In genomic region chr14:71062581-71063303, GRCh38 we compare ENCODE assay signal across 28 cellular contexts.
DNase-seq lines count a peak whose midpoint lies in the region; ATAC-seq, FAIRE-seq and TF ChIP-seq lines count a peak whose summit lies in the region.
"Had no signal": no experiment of that assay in that cellular context is flagged by ENCODE, and none has a peak within 500 bp of the region (broad histone marks: within the 10 kb centered on the region; RNA-seq: fewer than 3 reads in every experiment).

No MANE protein-coding gene starts in this region.

- no peaks in the 10 kb centered on the region for H3K4me1 ChIP-seq in endothelial cell of umbilical vein (ENCODE audit: control insufficient read depth, extremely low read depth, insufficient read depth, low read length)
- no peaks in the 10 kb centered on the region for H3K4me1 ChIP-seq in left lung
- H3K4me1 ChIP-seq in right atrium auricular region: no peaks in the 10 kb centered on the region
- H3K4me1 ChIP-seq: gastrocnemius medialis, lower lobe of right lung, spleen, upper lobe of right lung had no signal

- H3K4me1 Mint-ChIP-seq in activated CD8-positive, alpha-beta T cell treated with anti-CD3 and anti-CD28 coated beads, Interleukin-2, amount 10 ng/mL, durations not matched to agents 7 days and 5 days (ENCODE audit: low read depth): no peaks in the 10 kb centered on the region

- no peak overlapping the region for H2AFZ ChIP-seq in endothelial cell of umbilical vein (ENCODE audit: low read depth, low read length)
- H2AFZ ChIP-seq: parathyroid adenoma had no signal

- dilution Hi-C loops in endothelial cell of umbilical vein (cut with MboI; ENCODE audit: extremely low pct_ligation_motif_present, low sequenced_read_pairs): no loop called here

- H3K27ac Mint-ChIP-seq in activated CD8-positive, alpha-beta T cell treated with anti-CD3 and anti-CD28 coated beads, Interleukin-2, amount 10 ng/mL, durations not matched to agents 7 days and 5 days: no peak overlapping the region

- FAIRE-seq in endothelial cell of umbilical vein (lab: Jason Lieb, UNC): no peak
- FAIRE-seq: GM19239 had no signal

- intact Hi-C loops in endothelial cell of umbilical vein (cut with micrococcal nuclease) (no loop called here), left lung (cut with DNase I) (no loop called here)

- DNase-seq in ELR (ENCODE audit: low read depth): peak; percentile 62
- DNase-seq in LNCaP clone FGC (ENCODE audit: low read depth): peak; percentile 79
- no peak for DNase-seq in endothelial cell of umbilical vein (ENCODE audit: low read depth, low spot score)
- peak; percentile 16 for DNase-seq in kidney tubule cell (ENCODE audit: low spot score)
- no peak for DNase-seq in left lung
- no peak for DNase-seq in right atrium auricular region (ENCODE audit: low spot score)
- DNase-seq in activated CD8-positive, alpha-beta T cell treated with anti-CD3 and anti-CD28 coated beads, Interleukin-2, amount 10 ng/mL, durations not matched to agents 7 days and 5 days: no peak
- no peak for DNase-seq in GM20000 (ENCODE audit: low spot score)
- DNase-seq: activated CD4-positive, alpha-beta T cell treated with anti-CD3 and anti-CD28 coated beads for 48 hours; activated T-cell treated with anti-CD3 and anti-CD28 coated beads, Interleukin-2, amount 50 U/mL, for 4 hours; gastrocnemius medialis; islet precursor cell; KG1; lower lobe of right lung; mucosa of descending colon; MV-4-11; NCI-H146; NCI-H510A treated with DMSO at 0.1 percent for 48 hours; right cardiac atrium; SIG-M5; spleen; stimulated activated CD4-positive, alpha-beta T cell treated with anti-CD3 and anti-CD28 coated beads, Interleukin-2, amount 100 ng/mL, for 48 hours; T-helper 9 cell; upper lobe of right lung; WERI-Rb-1 had no signal

- H3K27me3 ChIP-seq in endothelial cell of umbilical vein (ENCODE audit: control insufficient read depth in 2 of 2, insufficient read depth in 2 of 2, low read length in 2 of 2) (no peaks in the 10 kb centered on the region), left lung (no peaks in the 10 kb centered on the region), right atrium auricular region (no peaks in the 10 kb centered on the region)
- H3K27me3 ChIP-seq: gastrocnemius medialis, spleen, upper lobe of right lung had no signal

- no peaks in the 10 kb centered on the region for H3K9me1 ChIP-seq in endothelial cell of umbilical vein (replicated peaks; ENCODE audit: control insufficient read depth, extremely low read depth, insufficient read depth, low read length)

- no peaks in the 10 kb centered on the region for H3K79me2 ChIP-seq in endothelial cell of umbilical vein (ENCODE audit: control insufficient read depth, insufficient read depth, low read length)

- H3K27ac ChIP-seq in endothelial cell of umbilical vein (ENCODE audit: insufficient read depth, low read depth, low read length) (no peak overlapping the region), left lung (no peak overlapping the region), right atrium auricular region (no peak overlapping the region)
- H3K27ac ChIP-seq: gastrocnemius medialis, lower lobe of right lung, parathyroid adenoma, spleen, upper lobe of right lung, WERI-Rb-1 had no signal

- H3K4me3 Mint-ChIP-seq in activated CD8-positive, alpha-beta T cell treated with anti-CD3 and anti-CD28 coated beads, Interleukin-2, amount 10 ng/mL, durations not matched to agents 7 days and 5 days: no peak overlapping the region
- H3K4me3 Mint-ChIP-seq: activated T-cell treated with anti-CD3 and anti-CD28 coated beads, Interleukin-2, amount 50 U/mL, for 4 hours had no signal

- no peaks in the 10 kb centered on the region for H3K27me3 Mint-ChIP-seq in activated CD8-positive, alpha-beta T cell treated with anti-CD3 and anti-CD28 coated beads, Interleukin-2, amount 10 ng/mL, durations not matched to agents 7 days and 5 days (ENCODE audit: low read depth)

- CTCF ChIA-PET in endothelial cell of umbilical vein (lab: Charles Lee): interaction anchor here (3.9 kb wide), 1 partner anchor 14 kb away, joined by 26 read pairs; no protein-coding TSS in a partner anchor
- CTCF ChIA-PET in activated CD8-positive, alpha-beta T cell treated with anti-CD3 and anti-CD28 coated beads, Interleukin-2, amount 10 ng/mL, durations not matched to agents 7 days and 5 days (lab: Charles Lee): interaction anchor here (2.0 kb wide), 1 partner anchor 12 kb away, joined by 6 read pairs; no protein-coding TSS in a partner anchor

- no TSS peak for BruUV-seq in endothelial cell of umbilical vein (replicated peaks; lab: Mats Ljungman, UMichigan)

- no peak for TF ChIP-seq POLR2A in endothelial cell of umbilical vein (IDR thresholded peaks at IDR 0.05; ENCODE audit: low read depth, low read length)

- POLR2A ChIA-PET in endothelial cell of umbilical vein (lab: Charles Lee): no interaction called here
- POLR2A ChIA-PET in activated CD8-positive, alpha-beta T cell treated with anti-CD3 and anti-CD28 coated beads, Interleukin-2, amount 10 ng/mL, durations not matched to agents 7 days and 5 days (lab: Charles Lee): no interaction called here

- TF ChIP-seq CTCF in LNCaP clone FGC (IDR thresholded peaks at IDR 0.05; ENCODE audit: control insufficient read depth, extremely low read depth, insufficient read depth) (no peak), endothelial cell of umbilical vein (IDR thresholded peaks at IDR 0.05; ENCODE audit: extremely low read depth in 1 of 2, insufficient read depth in 1 of 2, low read depth in 1 of 2, low read length in 2 of 2) (no peak), left lung (IDR thresholded peaks at IDR 0.05) (no peak), right atrium auricular region (IDR thresholded peaks at IDR 0.05) (no peak), GM20000 (IDR thresholded peaks at IDR 0.05; ENCODE audit: extremely low read depth, missing control alignments) (no peak)

- H3K9ac ChIP-seq in endothelial cell of umbilical vein (replicated peaks; ENCODE audit: extremely low read depth, insufficient read depth, low read length): no peak overlapping the region
- H3K9ac ChIP-seq: parathyroid adenoma had no signal

- H3K36me3 ChIP-seq in endothelial cell of umbilical vein (ENCODE audit: control insufficient read depth in 2 of 2, extremely low read depth in 1 of 2, insufficient read depth in 2 of 2, low read length in 2 of 2) (peaks cover 5 to 12% of the 10 kb centered on the region in 2 experiments), left lung (peaks cover 0 to 68% of the 10 kb centered on the region in 2 donors), right atrium auricular region (peaks cover 53% of the 10 kb centered on the region)

- no peak for ATAC-seq in left lung
- ATAC-seq in activated CD8-positive, alpha-beta T cell treated with anti-CD3 and anti-CD28 coated beads, Interleukin-2, amount 10 ng/mL, durations not matched to agents 7 days and 5 days: no peak
- ATAC-seq: activated T-cell treated with anti-CD3 and anti-CD28 coated beads, Interleukin-2, amount 50 U/mL, for 4 hours; gastrocnemius medialis; HCT116; lower lobe of right lung; mucosa of descending colon; right cardiac atrium; upper lobe of right lung had no signal

- peaks cover 87% of the 10 kb centered on the region for H3K36me3 Mint-ChIP-seq in activated CD8-positive, alpha-beta T cell treated with anti-CD3 and anti-CD28 coated beads, Interleukin-2, amount 10 ng/mL, durations not matched to agents 7 days and 5 days (ENCODE audit: low read depth)

- H3K4me3 ChIP-seq in LNCaP clone FGC (ENCODE audit: low read depth, low read length) (no peak overlapping the region), endothelial cell of umbilical vein (replicated peaks in 1 of 3; ENCODE audit: insufficient read depth in 1 of 3, low read depth in 1 of 3, low read length in 3 of 3) (no peak overlapping the region), left lung (no peak overlapping the region), right atrium auricular region (no peak overlapping the region)
- H3K4me3 ChIP-seq: gastrocnemius medialis, lower lobe of right lung, mucosa of descending colon, spleen, upper lobe of right lung had no signal

- no peak overlapping the region for H3K4me2 ChIP-seq in endothelial cell of umbilical vein (ENCODE audit: insufficient read depth, low read length)

- H4K20me1 ChIP-seq in endothelial cell of umbilical vein (replicated peaks; ENCODE audit: control insufficient read depth, extremely low read depth, insufficient read depth, low read length): no peaks in the 10 kb centered on the region

- H3K9me3 Mint-ChIP-seq in activated CD8-positive, alpha-beta T cell treated with anti-CD3 and anti-CD28 coated beads, Interleukin-2, amount 10 ng/mL, durations not matched to agents 7 days and 5 days (ENCODE audit: insufficient read depth): peaks cover 3% of the 10 kb centered on the region

- no peaks in the 10 kb centered on the region for H3K9me3 ChIP-seq in endothelial cell of umbilical vein (replicated peaks; ENCODE audit: control insufficient read depth, insufficient read depth, low read length)
- peaks cover 0 to 2% of the 10 kb centered on the region in 2 donors for H3K9me3 ChIP-seq in left lung
- H3K9me3 ChIP-seq in right atrium auricular region: no peaks in the 10 kb centered on the region
- H3K9me3 ChIP-seq: gastrocnemius medialis, lower lobe of right lung, mucosa of descending colon, upper lobe of right lung had no signal

TF ChIP-seq in endothelial cell of umbilical vein, 7 proteins besides CTCF, POLR2A, EP300 and RAD21:
- TF ChIP-seq FOS (IDR thresholded peaks at IDR 0.05; ENCODE audit: borderline replicate concordance, insufficient read depth, low read length) (peak; percentile 17), POLR2AphosphoS5 (IDR thresholded peaks at IDR 0.05; ENCODE audit: insufficient read depth, low read depth, low read length) (no peak)

Comparison
In these comparisons a context has a peak if more than half of its experiments do, and no peak if none do; other contexts are left out.
1. DNase-seq: peak in ELR (single experiment), LNCaP clone FGC (single experiment) and kidney tubule cell (single experiment); none in endothelial cell of umbilical vein (single experiment), left lung (0 of 2), right atrium auricular region (single experiment), activated CD8-positive, alpha-beta T cell treated with anti-CD3 and anti-CD28 coated beads, Interleukin-2, amount 10 ng/mL, durations not matched to agents 7 days and 5 days (single experiment) and GM20000 (single experiment).